ENCODE assay signal across 21 cellular contexts in genomic region chr2:11898576-11898975, GRCh38.
"Had no signal": no experiment of that assay in that cellular context is flagged by ENCODE, and none has a peak within 500 bp of the region (broad histone marks: within the 10 kb centered on the region; RNA-seq: fewer than 3 reads in every experiment).

No MANE protein-coding gene starts in this region.

- H3K36me3 ChIP-seq: tibial artery, WERI-Rb-1 had no signal

- H3K27me3 ChIP-seq: body of pancreas, tibial artery had no signal

- H3K4me1 ChIP-seq: body of pancreas, tibial artery had no signal

- DNase-seq: activated CD4-positive, alpha-beta T cell treated with anti-CD3 and anti-CD28 coated beads, Interleukin-2, amount 10 ng/mL, durations not matched to agents 7 days and 5 days; activated CD4-positive, CD25-positive, alpha-beta regulatory T cell treated with anti-CD3 and anti-CD28 coated beads, Interleukin-2, amount 50 U/mL, for 72 hours; activated CD8-positive, alpha-beta T cell treated with anti-CD3 and anti-CD28 coated beads, Interleukin-2, amount 10 ng/mL, durations not matched to agents 7 days and 5 days; activated gamma-delta T cell treated with Interleukin-2 at 50 U/mL for 16 hours; anterior cingulate cortex; dermis blood vessel endothelial cell; effector memory CD4-positive, alpha-beta T cell; foreskin melanocyte; small intestine; stimulated activated naive CD8-positive, alpha-beta T cell treated with anti-CD3 and anti-CD28 coated beads, Interleukin-15, amount 100 ng/mL, for 72 hours; tibial artery; WERI-Rb-1 had no signal

- H3K27me3 Mint-ChIP-seq: activated CD4-positive, alpha-beta T cell treated with anti-CD3 and anti-CD28 coated beads, Interleukin-2, amount 10 ng/mL, durations not matched to agents 7 days and 5 days; activated naive CD4-positive, alpha-beta T cell treated with anti-CD3 and anti-CD28 coated beads, Interleukin-2, amount 50 U/mL, for 24 hours; stimulated activated naive CD8-positive, alpha-beta T cell treated with anti-CD3 and anti-CD28 coated beads, Interleukin-15, amount 100 ng/mL, for 72 hours had no signal

- H3K9me3 Mint-ChIP-seq: activated naive CD4-positive, alpha-beta T cell treated with anti-CD3 and anti-CD28 coated beads, Interleukin-2, amount 50 U/mL, for 24 hours; nephron had no signal

- H3K27ac ChIP-seq: body of pancreas, tibial artery, WERI-Rb-1 had no signal

- H3K4me3 ChIP-seq: body of pancreas, tibial artery had no signal

- H3K36me3 Mint-ChIP-seq: activated naive CD4-positive, alpha-beta T cell treated with anti-CD3 and anti-CD28 coated beads, Interleukin-2, amount 50 U/mL, for 24 hours; mesothelial cell of epicardium; stimulated activated effector memory CD8-positive, alpha-beta T cell treated with anti-CD3 and anti-CD28 coated beads, Interleukin-12 subunit alpha, Interleukin-12 subunit beta, amount 100 ng/mL, for 72 hours had no signal

- H3K4me3 Mint-ChIP-seq: activated CD4-positive, alpha-beta T cell treated with anti-CD3 and anti-CD28 coated beads, Interleukin-2, amount 10 ng/mL, durations not matched to agents 7 days and 5 days; activated CD8-positive, alpha-beta T cell treated with anti-CD3 and anti-CD28 coated beads, Interleukin-2, amount 10 ng/mL, durations not matched to agents 7 days and 5 days; activated naive CD4-positive, alpha-beta T cell treated with anti-CD3 and anti-CD28 coated beads, Interleukin-2, amount 50 U/mL, for 24 hours; activated T-helper 1 cell treated with anti-CD3 and anti-CD28 coated beads, Interleukin-12 subunit alpha, Interleukin-12 subunit beta, Interleukin-2, Interleukin-4 antibody, amounts not matched to agents 30 ng/mL and 10 ng/mL and 1 ng/mL, durations not matched to agents 14 hours and 24 hours and 36 hours; mesothelial cell of epicardium; nephron; stimulated activated effector memory CD8-positive, alpha-beta T cell treated with anti-CD3 and anti-CD28 coated beads, Interleukin-12 subunit alpha, Interleukin-12 subunit beta, amount 100 ng/mL, for 72 hours; stimulated activated naive CD8-positive, alpha-beta T cell treated with anti-CD3 and anti-CD28 coated beads, Interleukin-15, amount 100 ng/mL, for 72 hours; T-helper 2 cell treated with Interferon-gamma antibody and Interleukin-4, amounts not matched to agents 5 μg/mL and 100 μg/mL, for 36 hours had no signal

- H3K27ac Mint-ChIP-seq: activated CD4-positive, alpha-beta T cell treated with anti-CD3 and anti-CD28 coated beads, Interleukin-2, amount 10 ng/mL, durations not matched to agents 7 days and 5 days; activated CD8-positive, alpha-beta T cell treated with anti-CD3 and anti-CD28 coated beads, Interleukin-2, amount 10 ng/mL, durations not matched to agents 7 days and 5 days; activated naive CD4-positive, alpha-beta T cell treated with anti-CD3 and anti-CD28 coated beads, Interleukin-2, amount 50 U/mL, for 24 hours; activated T-helper 1 cell treated with anti-CD3 and anti-CD28 coated beads, Interleukin-12 subunit alpha, Interleukin-12 subunit beta, Interleukin-2, Interleukin-4 antibody, amounts not matched to agents 30 ng/mL and 10 ng/mL and 1 ng/mL, durations not matched to agents 14 hours and 24 hours and 36 hours; mesothelial cell of epicardium; nephron; stimulated activated effector memory CD8-positive, alpha-beta T cell treated with anti-CD3 and anti-CD28 coated beads, Interleukin-12 subunit alpha, Interleukin-12 subunit beta, amount 100 ng/mL, for 72 hours; stimulated activated naive CD8-positive, alpha-beta T cell treated with anti-CD3 and anti-CD28 coated beads, Interleukin-15, amount 100 ng/mL, for 72 hours; T-helper 2 cell treated with Interferon-gamma antibody and Interleukin-4, amounts not matched to agents 5 μg/mL and 100 μg/mL, for 36 hours had no signal

- H3K9me3 ChIP-seq: body of pancreas, tibial artery had no signal

- ATAC-seq: activated CD8-positive, alpha-beta T cell treated with anti-CD3 and anti-CD28 coated beads, Interleukin-2, amount 10 ng/mL, durations not matched to agents 7 days and 5 days; body of pancreas; left lobe of liver; sciatic nerve; stimulated activated effector memory CD8-positive, alpha-beta T cell treated with anti-CD3 and anti-CD28 coated beads, Interleukin-12 subunit alpha, Interleukin-12 subunit beta, amount 100 ng/mL, for 72 hours; stimulated activated naive CD8-positive, alpha-beta T cell treated with anti-CD3 and anti-CD28 coated beads, Interleukin-15, amount 100 ng/mL, for 72 hours had no signal

- H3K4me1 Mint-ChIP-seq: activated CD4-positive, alpha-beta T cell treated with anti-CD3 and anti-CD28 coated beads, Interleukin-2, amount 10 ng/mL, durations not matched to agents 7 days and 5 days; activated naive CD4-positive, alpha-beta T cell treated with anti-CD3 and anti-CD28 coated beads, Interleukin-2, amount 50 U/mL, for 24 hours; mesothelial cell of epicardium; nephron; stimulated activated effector memory CD8-positive, alpha-beta T cell treated with anti-CD3 and anti-CD28 coated beads, Interleukin-12 subunit alpha, Interleukin-12 subunit beta, amount 100 ng/mL, for 72 hours; stimulated activated naive CD8-positive, alpha-beta T cell treated with anti-CD3 and anti-CD28 coated beads, Interleukin-15, amount 100 ng/mL, for 72 hours had no signal
